Comparison of ENCODE assay signal across 16 cellular contexts in genomic region chr2:40219141-40219540, GRCh38.
"Had no signal": no experiment of that assay in that cellular context is flagged by ENCODE, and none has a peak within 500 bp of the region (broad histone marks: within the 10 kb centered on the region; RNA-seq: fewer than 3 reads in every experiment).

No MANE protein-coding gene starts in this region.

- H3K9me3 ChIP-seq: upper lobe of right lung had no signal

- H3K4me3 Mint-ChIP-seq: activated CD4-positive, alpha-beta memory T cell treated with anti-CD3 and anti-CD28 coated beads, Interleukin-2, amount 10 ng/mL, durations not matched to agents 7 days and 5 days; immature natural killer cell; naive thymus-derived CD8-positive, alpha-beta T cell; T-helper 2 cell treated with Interferon-gamma antibody and Interleukin-4, amounts not matched to agents 5 μg/mL and 100 μg/mL, for 36 hours had no signal

- H3K4me1 Mint-ChIP-seq: activated CD4-positive, alpha-beta memory T cell treated with anti-CD3 and anti-CD28 coated beads, Interleukin-2, amount 10 ng/mL, durations not matched to agents 7 days and 5 days; immature natural killer cell; naive thymus-derived CD8-positive, alpha-beta T cell had no signal

- H3K36me3 Mint-ChIP-seq: immature natural killer cell; naive thymus-derived CD8-positive, alpha-beta T cell had no signal

- H3K27ac ChIP-seq: epithelial cell of prostate had no signal

- H3K27ac Mint-ChIP-seq: activated CD4-positive, alpha-beta memory T cell treated with anti-CD3 and anti-CD28 coated beads, Interleukin-2, amount 10 ng/mL, durations not matched to agents 7 days and 5 days; immature natural killer cell; naive thymus-derived CD8-positive, alpha-beta T cell; progenitor cell of endocrine pancreas; T-helper 2 cell treated with Interferon-gamma antibody and Interleukin-4, amounts not matched to agents 5 μg/mL and 100 μg/mL, for 36 hours had no signal

- H3K27me3 Mint-ChIP-seq: activated CD4-positive, alpha-beta memory T cell treated with anti-CD3 and anti-CD28 coated beads, Interleukin-2, amount 10 ng/mL, durations not matched to agents 7 days and 5 days; progenitor cell of endocrine pancreas had no signal

- H3K27me3 ChIP-seq: sigmoid colon, upper lobe of right lung had no signal

- H3K36me3 ChIP-seq: sigmoid colon, upper lobe of right lung had no signal

- ATAC-seq: naive thymus-derived CD8-positive, alpha-beta T cell; stimulated activated naive CD8-positive, alpha-beta T cell treated with anti-CD3 and anti-CD28 coated beads, Interleukin-15, Interleukin-2, amounts not matched to agents 100 U/mL and 50 U/mL, for 24 hours; upper lobe of right lung had no signal

- H3K4me3 ChIP-seq: sigmoid colon, upper lobe of right lung had no signal

- DNase-seq: activated CD4-positive, alpha-beta memory T cell treated with anti-CD3 and anti-CD28 coated beads, Interleukin-2, amount 10 ng/mL, durations not matched to agents 7 days and 5 days; activated CD4-positive, alpha-beta T cell treated with anti-CD3 and anti-CD28 coated beads for 1 hour; activated naive CD4-positive, alpha-beta T cell; central memory CD4-positive, alpha-beta T cell; effector memory CD4-positive, alpha-beta T cell; glutamatergic neuron; immature natural killer cell; naive thymus-derived CD8-positive, alpha-beta T cell; stimulated activated CD4-positive, alpha-beta T cell treated with anti-CD3 and anti-CD28 coated beads, Interleukin-2, amount 100 ng/mL, for 48 hours; stimulated activated naive CD8-positive, alpha-beta T cell treated with anti-CD3 and anti-CD28 coated beads, Interleukin-15, Interleukin-2, amounts not matched to agents 100 U/mL and 50 U/mL, for 24 hours; SW 1271; upper lobe of right lung had no signal
